20 cellular contexts compared by ENCODE assay signal in the genomic region with DNA sequence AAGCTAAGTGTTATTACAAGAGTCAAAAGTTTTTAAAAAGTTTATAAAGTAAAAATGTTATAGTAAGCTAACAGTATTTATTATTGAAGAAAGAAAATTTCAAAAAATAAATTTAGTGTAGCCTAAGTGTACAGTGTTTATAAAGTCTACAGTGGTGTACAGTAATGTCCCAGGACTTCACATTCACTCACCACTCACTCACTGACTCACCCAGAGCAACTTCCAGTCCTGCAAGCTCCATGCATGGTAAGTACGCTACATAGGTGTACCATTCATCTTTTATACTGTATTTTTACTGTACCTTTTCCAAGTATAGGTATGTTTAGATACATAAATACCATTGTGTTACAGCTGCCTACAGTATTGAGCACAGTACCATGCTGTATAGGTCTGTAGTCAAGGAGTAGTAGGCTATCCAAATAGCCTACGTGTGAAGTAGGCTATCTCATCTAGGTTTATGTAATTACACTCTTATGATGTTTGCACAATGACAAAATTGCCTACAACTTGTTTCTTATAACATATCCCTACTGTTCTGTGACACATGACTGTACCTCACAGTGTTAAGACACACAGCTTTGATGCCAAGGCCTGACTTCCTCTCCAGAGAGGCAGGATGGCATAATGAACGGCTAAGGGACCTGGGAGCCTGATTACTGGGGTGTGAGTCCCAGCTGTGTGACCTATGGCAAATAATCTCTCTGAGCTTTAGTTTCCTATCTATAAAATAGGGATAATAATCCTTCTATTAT. TPM values are rescaled to one million over a fixed set of nuclear protein-coding genes. Genes with fewer than 3 reads are reported as not detected.
A peak's percentile ranks its signal among the peaks of the same experiment; 100 is the strongest.
DNase-seq lines count a peak whose midpoint lies in the region; ATAC-seq, FAIRE-seq and TF ChIP-seq lines count a peak whose summit lies in the region.
"Had no signal": no experiment of that assay in that cellular context is flagged by ENCODE, and none has a peak within 500 bp of the region (broad histone marks: within the 10 kb centered on the region; RNA-seq: fewer than 3 reads in every experiment).

No MANE protein-coding gene starts in this region.

- peak; percentile 92 for ATAC-seq in mucosa of descending colon

- no peak for TF ChIP-seq POLR2A in uterus (IDR thresholded peaks at IDR 0.05)

- H3K4me1 ChIP-seq in mucosa of descending colon (ENCODE audit: low read depth), result no peaks in the 10 kb centered on the region
- no peaks in the 10 kb centered on the region for H3K4me1 ChIP-seq in uterus
- H3K4me1 ChIP-seq in small intestine (ENCODE audit: control insufficient read depth in 2 of 2, insufficient read depth in 1 of 2, low read depth in 1 of 2, low read length in 1 of 2), result no peaks in the 10 kb centered on the region
- H3K4me1 ChIP-seq: SJCRH30 had no signal

- TF ChIP-seq CTCF in mucosa of descending colon (IDR thresholded peaks at IDR 0.05) (no peak), uterus (IDR thresholded peaks at IDR 0.05) (no peak)

- no peaks in the 10 kb centered on the region for H3K27me3 ChIP-seq in uterus
- no peaks in the 10 kb centered on the region for H3K27me3 ChIP-seq in small intestine (ENCODE audit: control insufficient read depth in 2 of 2, insufficient read depth in 2 of 2, low read length in 2 of 2)
- H3K27me3 ChIP-seq: SJCRH30 had no signal

- H3K36me3 ChIP-seq in mucosa of descending colon (ENCODE audit: low read depth) (no peaks in the 10 kb centered on the region), uterus (no peaks in the 10 kb centered on the region), small intestine (ENCODE audit: control insufficient read depth in 2 of 2, insufficient read depth in 2 of 2, low read length in 2 of 2) (peaks cover 16 to 28% of the 10 kb centered on the region in 2 donors)

- H3K4me3 ChIP-seq in mucosa of descending colon, result no peak overlapping the region
- no peak overlapping the region for H3K4me3 ChIP-seq in uterus
- no peak overlapping the region for H3K4me3 ChIP-seq in small intestine (ENCODE audit: low read depth in 1 of 2, low read length in 2 of 2)
- H3K4me3 ChIP-seq: SJCRH30 had no signal

- intact Hi-C loops in mucosa of descending colon (cut with DNase I, micrococcal nuclease), result no loop called here
- intact Hi-C loops in uterus (cut with DNase I; ENCODE audit: low total_unique reads), result no loop called here

- H3K9me3 ChIP-seq in mucosa of descending colon, result no peaks in the 10 kb centered on the region
- no peaks in the 10 kb centered on the region for H3K9me3 ChIP-seq in uterus
- no peaks in the 10 kb centered on the region for H3K9me3 ChIP-seq in small intestine (ENCODE audit: control insufficient read depth, low read depth)
- H3K9me3 ChIP-seq: Caco-2, SJCRH30 had no signal

- DNase-seq in ELR (ENCODE audit: low read depth), result peak; percentile 60
- peak; percentile 32 for DNase-seq in NCI-H774 (lab: John Stamatoyannopoulos, UW)
- DNase-seq in epithelial cell of prostate (ENCODE audit: low read depth, low spot score), result no peak
- peak in 1 of 3 donors; percentile 46 for DNase-seq in mucosa of descending colon
- DNase-seq in uterus, result no peak
- DNase-seq in GF-D8 (lab: John Stamatoyannopoulos, UW), result no peak
- DNase-seq in MV-4-11 (lab: John Stamatoyannopoulos, UW), result no peak
- no peak for DNase-seq in small intestine
- DNase-seq: AML-193, Caco-2, DMS79, Karpas-422, MM.1S, NCI-H1105 treated with DMSO at 0.1 percent for 48 hours, NCI-H187, NCI-H2171 treated with DMSO at 0.1 percent for 48 hours, NCI-H510A, RPMI8226, SJCRH30 had no signal

- no peak for FAIRE-seq in small intestine (lab: Jason Lieb, UNC)
- FAIRE-seq: H1 had no signal

- H3K27ac ChIP-seq in epithelial cell of prostate, result peak overlapping the region; percentile 58
- H3K27ac ChIP-seq in uterus, result no peak overlapping the region
- no peak overlapping the region for H3K27ac ChIP-seq in small intestine (ENCODE audit: low read depth in 1 of 2, low read length in 1 of 2)
- H3K27ac ChIP-seq: SJCRH30 had no signal

- WGBS in small intestine, 3 donors, result 61 to 76% (median 69%) methylated on average over 3 of the region's 3 CpGs

RNA-seq across cellular contexts. Expression of gene DHCR24, which starts 12.7 kb away (rescaled TPM):
- total RNA-seq in mucosa of descending colon, result 100 to 1,000 TPM; 101 to 271 (median 197) TPM
- 10 to 100 TPM in 3 of 4 donors, 1 to 10 TPM in 1; 5.3 to 36.1 (median 13.7) TPM for total RNA-seq in uterus
- polyA plus RNA-seq in small intestine, result 100 to 1,000 TPM in 1 of 3 donors, 10 to 100 TPM in 1, 1 to 10 TPM in 1; 7.0 to 162 (median 14.3) TPM

Comparison
In these comparisons a context has a peak if more than half of its experiments do, and no peak if none do; other contexts are left out.
1. DNase-seq: peak in ELR (single experiment) and NCI-H774 (single experiment); none in epithelial cell of prostate (single experiment), uterus (0 of 2), GF-D8 (single experiment), MV-4-11 (single experiment) and small intestine (single experiment).